Comparison of ENCODE assay signal across 25 cellular contexts in the genomic region with DNA sequence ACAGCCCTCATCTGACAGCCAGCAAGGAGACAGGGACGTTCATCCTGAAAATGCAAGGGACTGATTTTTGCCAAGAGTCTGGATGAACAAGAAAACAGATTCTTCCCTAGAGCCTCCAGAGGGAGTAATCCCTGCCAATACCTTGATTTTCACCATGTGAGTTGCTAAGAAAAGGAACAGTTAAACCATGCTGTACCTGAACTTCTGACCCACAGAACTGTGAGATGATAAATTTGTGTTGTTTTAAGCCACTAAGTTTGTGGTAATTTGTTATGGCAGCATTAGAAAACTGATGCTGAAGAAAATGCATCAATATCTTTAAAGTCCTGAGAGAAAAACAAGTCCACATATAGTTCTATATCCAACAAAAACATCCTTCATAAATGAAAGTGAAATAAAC.
DNase-seq lines count a peak whose midpoint lies in the region; ATAC-seq, FAIRE-seq and TF ChIP-seq lines count a peak whose summit lies in the region.
"Had no signal": no experiment of that assay in that cellular context is flagged by ENCODE, and none has a peak within 500 bp of the region (broad histone marks: within the 10 kb centered on the region; RNA-seq: fewer than 3 reads in every experiment).

No MANE protein-coding gene starts in this region.

- peak; percentile 16 for DNase-seq in H7
- DNase-seq in astrocyte (ENCODE audit: low read depth) = no peak
- DNase-seq in fibroblast of pulmonary artery (ENCODE audit: low read depth) = peak; percentile 25
- no peak for DNase-seq in SHP77 (lab: John Stamatoyannopoulos, UW)
- DNase-seq in KG1 (lab: John Stamatoyannopoulos, UW) = no peak
- DNase-seq: 8988T; activated CD4-positive, alpha-beta T cell treated with anti-CD3 and anti-CD28 coated beads, Interleukin-2, amount 10 ng/mL, durations not matched to agents 24 days and 14 days; activated CD8-positive, alpha-beta memory T cell treated with anti-CD3 and anti-CD28 coated beads, Interleukin-2, amount 50 U/mL, for 48 hours; activated effector memory CD4-positive, alpha-beta T cell treated with Interleukin-2 at 50 U/mL for 16 hours; cerebellar nuclear complex; DMS 273 treated with DMSO at 0.1 percent for 48 hours; foreskin melanocyte; kidney glomerular epithelial cell; naive B cell; NCI-H1092 treated with DMSO at 0.1 percent for 48 hours; NCI-H2081 treated with DMSO at 0.1 percent for 48 hours; NCI-H524; T-helper 1 cell; upper lobe of right lung had no signal

- no peak overlapping the region for H3K9ac ChIP-seq in astrocyte (ENCODE audit: low read length)
- H3K9ac ChIP-seq: KMS-11 had no signal

- no peaks in the 10 kb centered on the region for H3K27me3 Mint-ChIP-seq in astrocyte (ENCODE audit: low read depth, unreplicated experiment)
- H3K27me3 Mint-ChIP-seq: activated CD4-positive, alpha-beta T cell treated with anti-CD3 and anti-CD28 coated beads, Interleukin-2, amount 10 ng/mL, durations not matched to agents 24 days and 14 days had no signal

- TF ChIP-seq CTCF in astrocyte (IDR thresholded peaks at IDR 0.05; ENCODE audit: insufficient read depth, low read depth, low read length) (no peak), fibroblast of pulmonary artery (IDR thresholded peaks at IDR 0.05; ENCODE audit: low read length, missing control alignments) (peak; percentile 19)

- H3K79me2 ChIP-seq in ACC112 (ENCODE audit: control insufficient read depth, insufficient read depth, low read length, unreplicated experiment) (no peaks in the 10 kb centered on the region), astrocyte (ENCODE audit: insufficient read depth, low read length) (no peaks in the 10 kb centered on the region)

- ATAC-seq in GM21367 (IDR thresholded peaks at IDR 0.05; ENCODE audit: unreplicated experiment) = no peak
- ATAC-seq in HG02588 (IDR thresholded peaks at IDR 0.05; ENCODE audit: unreplicated experiment) = no peak
- ATAC-seq: upper lobe of right lung had no signal

- H3K4me3 ChIP-seq in ACC112 (ENCODE audit: low read depth, low read length) (no peak overlapping the region), H7 (ENCODE audit: insufficient read depth, low read depth, low read length) (no peak overlapping the region), astrocyte (ENCODE audit: insufficient read depth, low read depth, low read length) (no peak overlapping the region), fibroblast of pulmonary artery (replicated peaks; ENCODE audit: low read depth, low read length) (no peak overlapping the region)
- H3K4me3 ChIP-seq: smooth muscle cell, upper lobe of right lung had no signal

- no peak overlapping the region for H3K27ac Mint-ChIP-seq in astrocyte (ENCODE audit: unreplicated experiment)
- H3K27ac Mint-ChIP-seq: activated CD4-positive, alpha-beta T cell treated with anti-CD3 and anti-CD28 coated beads, Interleukin-2, amount 10 ng/mL, durations not matched to agents 24 days and 14 days; naive B cell had no signal

- H3K27ac ChIP-seq in ACC112 (ENCODE audit: low read depth, low read length) (no peak overlapping the region), astrocyte (ENCODE audit: low read depth, low read length) (no peak overlapping the region)
- H3K27ac ChIP-seq: KMS-11, upper lobe of right lung had no signal

- H3K4me2 ChIP-seq in astrocyte (ENCODE audit: low read length) = no peak overlapping the region
- H3K4me2 ChIP-seq: KMS-11, smooth muscle cell had no signal

- H3K4me1 Mint-ChIP-seq in astrocyte (ENCODE audit: low read depth, unreplicated experiment) = no peaks in the 10 kb centered on the region
- H3K4me1 Mint-ChIP-seq: activated CD4-positive, alpha-beta T cell treated with anti-CD3 and anti-CD28 coated beads, Interleukin-2, amount 10 ng/mL, durations not matched to agents 24 days and 14 days; naive B cell had no signal

- peaks cover under 1% of the 10 kb centered on the region for H3K9me3 Mint-ChIP-seq in astrocyte (ENCODE audit: unreplicated experiment)
- H3K9me3 Mint-ChIP-seq: activated CD4-positive, alpha-beta T cell treated with anti-CD3 and anti-CD28 coated beads, Interleukin-2, amount 10 ng/mL, durations not matched to agents 24 days and 14 days had no signal

- H3K36me3 ChIP-seq in ACC112 (ENCODE audit: insufficient read depth, low read length) (no peaks in the 10 kb centered on the region), H7 (replicated peaks; ENCODE audit: control insufficient read depth, insufficient read depth, low read length) (no peaks in the 10 kb centered on the region), astrocyte (ENCODE audit: insufficient read depth, low read length) (no peaks in the 10 kb centered on the region)
- H3K36me3 ChIP-seq: upper lobe of right lung had no signal

- no peak overlapping the region for H3K4me3 Mint-ChIP-seq in astrocyte (ENCODE audit: unreplicated experiment)
- H3K4me3 Mint-ChIP-seq: activated CD4-positive, alpha-beta T cell treated with anti-CD3 and anti-CD28 coated beads, Interleukin-2, amount 10 ng/mL, durations not matched to agents 24 days and 14 days; naive B cell had no signal

- no peaks in the 10 kb centered on the region for H3K36me3 Mint-ChIP-seq in astrocyte (ENCODE audit: low read depth, unreplicated experiment)
- H3K36me3 Mint-ChIP-seq: naive B cell had no signal

- H3K27me3 ChIP-seq in ACC112 (ENCODE audit: insufficient read depth, low read length) = no peaks in the 10 kb centered on the region
- H3K27me3 ChIP-seq in H7 (ENCODE audit: control insufficient read depth, insufficient read depth, low read length) = no peaks in the 10 kb centered on the region
- no peaks in the 10 kb centered on the region for H3K27me3 ChIP-seq in astrocyte (ENCODE audit: insufficient read depth, low read length)
- H3K27me3 ChIP-seq: upper lobe of right lung had no signal

- no peaks in the 10 kb centered on the region for H4K20me1 ChIP-seq in astrocyte (ENCODE audit: insufficient read depth, low read length)

- H3K4me1 ChIP-seq in ACC112 (ENCODE audit: control insufficient read depth, insufficient read depth, low read length, unreplicated experiment) = no peaks in the 10 kb centered on the region
- no peaks in the 10 kb centered on the region for H3K4me1 ChIP-seq in astrocyte (ENCODE audit: insufficient read depth, low read length)
- H3K4me1 ChIP-seq: upper lobe of right lung had no signal

- H3K9me3 ChIP-seq in astrocyte (ENCODE audit: insufficient read depth, low read depth, low read length) = no peaks in the 10 kb centered on the region
- H3K9me3 ChIP-seq: upper lobe of right lung had no signal

- no peak for FAIRE-seq in astrocyte (lab: Jason Lieb, UNC)
- FAIRE-seq: GM12891 had no signal

- H2AFZ ChIP-seq in ACC112 (ENCODE audit: low read length, unreplicated experiment) (peak overlapping the region; percentile 55), astrocyte (ENCODE audit: low read depth, low read length) (peak overlapping the region; percentile 9)

Comparison
In these comparisons a context has a peak if more than half of its experiments do, and no peak if none do; other contexts are left out.
1. DNase-seq: peak in H7 (single experiment) and fibroblast of pulmonary artery (single experiment); none in astrocyte (single experiment), SHP77 (0 of 2) and KG1 (single experiment).